8 cellular contexts compared by ENCODE assay signal in genomic region chr19:9309974-9310446, GRCh38. TPM values are rescaled to one million over a fixed set of nuclear protein-coding genes. Genes with fewer than 3 reads are reported as not detected.
A peak's percentile ranks its signal among the peaks of the same experiment; 100 is the strongest.
DNase-seq lines count a peak whose midpoint lies in the region; ATAC-seq and TF ChIP-seq lines count a peak whose summit lies in the region.

No MANE protein-coding gene starts in this region.

- H3K27ac Mint-ChIP-seq in natural killer cell, result peak overlapping the region; percentile 96 to 99

- no peaks in the 10 kb centered on the region for H3K9me3 Mint-ChIP-seq in natural killer cell

- TF ChIP-seq EP300 in upper lobe of left lung (IDR thresholded peaks at IDR 0.05), result no peak

- H3K36me3 Mint-ChIP-seq in natural killer cell, result peaks cover 3% of the 10 kb centered on the region

- H3K36me3 ChIP-seq in BE2C (no peaks in the 10 kb centered on the region), upper lobe of left lung (peaks cover 0 to 3% (median 0%) of the 10 kb centered on the region in 4 donors)

- H3K4me3 Mint-ChIP-seq in natural killer cell, result peak overlapping the region; percentile 89

- H3K9me3 ChIP-seq in BE2C (no peaks in the 10 kb centered on the region), upper lobe of left lung (peaks cover 0 to 17% (median 4%) of the 10 kb centered on the region in 4 donors)

- 4 to 11% methylated on average over 10 to 13 of the region's 13 CpGs for WGBS in upper lobe of left lung, 2 donors

- ATAC-seq in GM18909 (IDR thresholded peaks at IDR 0.05; ENCODE audit: poor library complexity, unreplicated experiment) (peak; percentile 70), HG03108 (IDR thresholded peaks at IDR 0.05; ENCODE audit: unreplicated experiment) (peak; percentile 50), natural killer cell (peak; percentile 72 to 81 (median 72)), upper lobe of left lung (ENCODE audit: low FRiP score in 2 of 2) (peak; percentile 94 to 95)
- peak; percentile 68 to 74 for ATAC-seq in activated CD4-positive, CD25-positive, alpha-beta regulatory T cell treated with anti-CD3 and anti-CD28 coated beads, Interleukin-2, amount 50 U/mL, for 24 hours

- peak overlapping the region; percentile 92 for H3K4me3 ChIP-seq in BE2C (ENCODE audit: low read depth, low read length)
- H3K4me3 ChIP-seq in fibroblast of mammary gland (ENCODE audit: control insufficient read depth, low read depth, low read length), result peak overlapping the region; percentile 90
- H3K4me3 ChIP-seq in upper lobe of left lung, result peak overlapping the region; percentile 72 to 90 (median 86)

- no peak for TF ChIP-seq POLR2A in upper lobe of left lung (IDR thresholded peaks at IDR 0.05)

- DNase-seq in BE2C, result peak; percentile 97
- DNase-seq in NCI-H2171 (lab: John Stamatoyannopoulos, UW), result peak; percentile 93
- peak; percentile 89 for DNase-seq in fibroblast of mammary gland (ENCODE audit: low read depth)
- no peak for DNase-seq in natural killer cell
- DNase-seq in upper lobe of left lung, result peak; percentile 34 to 91

- intact Hi-C loops in natural killer cell (cut with micrococcal nuclease), result loop anchor here (1.0 to 5.0 kb wide), 3 partner anchors 14 to 486 kb away; partner anchors contain the start of genes ZNF317 and ZNF559

- peaks cover 2% of the 10 kb centered on the region in 2 donors for H3K27me3 Mint-ChIP-seq in natural killer cell (ENCODE audit: low read depth in 2 of 2)

- H3K27me3 ChIP-seq in BE2C (no peaks in the 10 kb centered on the region), upper lobe of left lung (no peaks in the 10 kb centered on the region)

- TF ChIP-seq CTCF in BE2C (IDR thresholded peaks at IDR 0.05; ENCODE audit: low read depth, low read length) (no peak), fibroblast of mammary gland (conservative IDR thresholded peaks at IDR 0.05; ENCODE audit: control insufficient read depth, insufficient read depth, low read depth, low read length) (no peak), natural killer cell (IDR thresholded peaks at IDR 0.05) (no peak), upper lobe of left lung (IDR thresholded peaks at IDR 0.05) (no peak)

- H3K27ac ChIP-seq in upper lobe of left lung, result peak overlapping the region; percentile 92 to 99 (median 96)

- peaks cover 27 to 44% of the 10 kb centered on the region in 2 donors for H3K4me1 Mint-ChIP-seq in natural killer cell

- H3K4me1 ChIP-seq in BE2C, result no peaks in the 10 kb centered on the region
- peaks cover 11 to 17% (median 14%) of the 10 kb centered on the region in 4 donors for H3K4me1 ChIP-seq in upper lobe of left lung

RNA-seq across cellular contexts. Expression of gene ZNF699, which starts 0.4 kb away (rescaled TPM):
- polyA plus RNA-seq in BE2C (2012; ENCODE audit: insufficient read depth, insufficient read length, low read depth), result 1.3 TPM
- total RNA-seq in natural killer cell (10 to 100 TPM; 13.4 to 15.3 (median 15.2) TPM), upper lobe of left lung (10 to 100 TPM in 4 of 6 donors, 1 to 10 TPM in 2; 6.8 to 20.2 (median 15.9) TPM)

RNA-seq across cellular contexts. Expression of gene ZNF559, which starts 14.0 kb away (rescaled TPM):
- polyA plus RNA-seq in BE2C (2012; ENCODE audit: insufficient read depth, insufficient read length, low read depth), result 16.7 TPM
- total RNA-seq in natural killer cell, result 10 to 100 TPM; 10.0 to 20.5 (median 11.4) TPM
- total RNA-seq in upper lobe of left lung, result 10 to 100 TPM in 5 of 6 donors, 1 to 10 TPM in 1; 9.6 to 26.2 (median 15.6) TPM

RNA-seq across cellular contexts. Expression of gene ZNF177, which starts 52.8 kb away (rescaled TPM):
- 8.5 TPM for polyA plus RNA-seq in BE2C (2012; ENCODE audit: insufficient read depth, insufficient read length, low read depth)
- total RNA-seq in natural killer cell (1 to 10 TPM in 2 of 3 donors, under 1 TPM in 1; 0.31 to 1.5 (median 1.2) TPM), upper lobe of left lung (10 to 100 TPM in 1 of 6 donors, 1 to 10 TPM in 5; 1.1 to 19.9 (median 1.4) TPM)

RNA-seq across cellular contexts. Expression of gene OR7E24, which starts 59.3 kb away (rescaled TPM):
- not detected for polyA plus RNA-seq in BE2C (2012; ENCODE audit: insufficient read depth, insufficient read length, low read depth)
- total RNA-seq in natural killer cell (not detected), upper lobe of left lung (not detected)
